1 cellular context compared by ENCODE assay signal in genomic region chr2:209772316-209772715, GRCh38.
TF ChIP-seq lines count a peak whose summit lies in the region.

No MANE protein-coding gene starts in this region.

TF ChIP-seq in GM23338, 12 proteins besides CTCF, POLR2A, EP300 and RAD21 (continued from another document):
- TF ChIP-seq ZNF462 (CRISPR knock-in tag; IDR thresholded peaks at IDR 0.05), result no peak
- TF ChIP-seq ETS1 (IDR thresholded peaks at IDR 0.05), result no peak
- TF ChIP-seq JUNB (IDR thresholded peaks at IDR 0.05; ENCODE audit: unreplicated experiment), result no peak
- TF ChIP-seq STAT1 (IDR thresholded peaks at IDR 0.05; ENCODE audit: unreplicated experiment), result no peak
- no peak for TF ChIP-seq ZNF114 (CRISPR knock-in tag; IDR thresholded peaks at IDR 0.05)
